Comparison of ENCODE assay signal across 8 cellular contexts in genomic region chr1:23528245-23528978, GRCh38. TPM values are rescaled to one million over a fixed set of nuclear protein-coding genes. Genes with fewer than 3 reads are reported as not detected.
A peak's percentile ranks its signal among the peaks of the same experiment; 100 is the strongest.
DNase-seq lines count a peak whose midpoint lies in the region; ATAC-seq and TF ChIP-seq lines count a peak whose summit lies in the region.

No MANE protein-coding gene starts in this region.

- peak; percentile 16 for TF ChIP-seq POLR2A in GM15510 (IDR thresholded peaks at IDR 0.05; ENCODE audit: borderline replicate concordance, extremely low read depth, insufficient read length)

- CTCF ChIA-PET in activated CD4-positive, alpha-beta T cell treated with anti-CD3 and anti-CD28 coated beads for 36 hours (lab: Charles Lee): interaction anchor here (0.5 to 9.3 kb wide), 21 partner anchors 9 to 1510 kb away, joined by 3 to 82 read pairs (median 4); partner anchors contain the start of genes HTR1D and RPL11

- ATAC-seq in HG02884 (IDR thresholded peaks at IDR 0.05; ENCODE audit: unreplicated experiment): peak; percentile 44
- ATAC-seq in activated CD4-positive, alpha-beta T cell treated with anti-CD3 and anti-CD28 coated beads for 36 hours: peak; percentile 66
- ATAC-seq in stimulated activated naive CD8-positive, alpha-beta T cell treated with anti-CD3 and anti-CD28 coated beads, Interleukin-15, amount 100 ng/mL, for 72 hours: peak; percentile 75

- POLR2A ChIA-PET in activated CD4-positive, alpha-beta T cell treated with anti-CD3 and anti-CD28 coated beads for 36 hours (lab: Charles Lee): interaction anchor here (0.6 to 1.7 kb wide), 12 partner anchors 11 to 184 kb away, joined by 3 to 8 read pairs (median 3); partner anchors contain the start of genes HNRNPR and RPL11

- H3K36me3 Mint-ChIP-seq in activated CD4-positive, alpha-beta T cell treated with anti-CD3 and anti-CD28 coated beads for 36 hours (ENCODE audit: low read depth): peaks cover 33% of the 10 kb centered on the region
- peaks cover 6% of the 10 kb centered on the region for H3K36me3 Mint-ChIP-seq in dendritic cell treated with granulocyte-macrophage colony-stimulating factor and Interleukin-4, amounts not matched to agents 40 ng/mL and 50 ng/mL, for 4 days (ENCODE audit: low read depth)

- peak overlapping the region; percentile 25 for H3K27ac Mint-ChIP-seq in activated CD4-positive, alpha-beta T cell treated with anti-CD3 and anti-CD28 coated beads for 36 hours
- H3K27ac Mint-ChIP-seq in dendritic cell treated with granulocyte-macrophage colony-stimulating factor and Interleukin-4, amounts not matched to agents 40 ng/mL and 50 ng/mL, for 4 days: peak overlapping the region; percentile 97
- peak overlapping the region in 1 of 2 donors; percentile 36 for H3K27ac Mint-ChIP-seq in stimulated activated naive CD8-positive, alpha-beta T cell treated with anti-CD3 and anti-CD28 coated beads, Interleukin-15, amount 100 ng/mL, for 72 hours

- intact Hi-C loops in activated CD4-positive, alpha-beta T cell treated with anti-CD3 and anti-CD28 coated beads for 36 hours (cut with DNase I, micrococcal nuclease): no loop called here
- intact Hi-C loops in dendritic cell treated with granulocyte-macrophage colony-stimulating factor and Interleukin-4, amounts not matched to agents 40 ng/mL and 50 ng/mL, for 4 days (cut with micrococcal nuclease): no loop called here

- H3K4me3 Mint-ChIP-seq in activated CD4-positive, alpha-beta T cell treated with anti-CD3 and anti-CD28 coated beads for 36 hours: peak overlapping the region; percentile 84
- H3K4me3 Mint-ChIP-seq in dendritic cell treated with granulocyte-macrophage colony-stimulating factor and Interleukin-4, amounts not matched to agents 40 ng/mL and 50 ng/mL, for 4 days: peak overlapping the region; percentile 90
- peak overlapping the region; percentile 89 to 93 for H3K4me3 Mint-ChIP-seq in stimulated activated naive CD8-positive, alpha-beta T cell treated with anti-CD3 and anti-CD28 coated beads, Interleukin-15, amount 100 ng/mL, for 72 hours

- H3K9me3 Mint-ChIP-seq in activated CD4-positive, alpha-beta T cell treated with anti-CD3 and anti-CD28 coated beads for 36 hours (ENCODE audit: low read depth): no peaks in the 10 kb centered on the region
- no peaks in the 10 kb centered on the region for H3K9me3 Mint-ChIP-seq in dendritic cell treated with granulocyte-macrophage colony-stimulating factor and Interleukin-4, amounts not matched to agents 40 ng/mL and 50 ng/mL, for 4 days
- no peaks in the 10 kb centered on the region for H3K9me3 Mint-ChIP-seq in stimulated activated naive CD8-positive, alpha-beta T cell treated with anti-CD3 and anti-CD28 coated beads, Interleukin-15, amount 100 ng/mL, for 72 hours

- no peaks in the 10 kb centered on the region for H3K27me3 Mint-ChIP-seq in activated CD4-positive, alpha-beta T cell treated with anti-CD3 and anti-CD28 coated beads for 36 hours
- H3K27me3 Mint-ChIP-seq in dendritic cell treated with granulocyte-macrophage colony-stimulating factor and Interleukin-4, amounts not matched to agents 40 ng/mL and 50 ng/mL, for 4 days: no peaks in the 10 kb centered on the region
- no peaks in the 10 kb centered on the region for H3K27me3 Mint-ChIP-seq in stimulated activated naive CD8-positive, alpha-beta T cell treated with anti-CD3 and anti-CD28 coated beads, Interleukin-15, amount 100 ng/mL, for 72 hours

- H3K4me1 Mint-ChIP-seq in activated CD4-positive, alpha-beta T cell treated with anti-CD3 and anti-CD28 coated beads for 36 hours: peaks cover 79% of the 10 kb centered on the region
- peaks cover 86% of the 10 kb centered on the region for H3K4me1 Mint-ChIP-seq in dendritic cell treated with granulocyte-macrophage colony-stimulating factor and Interleukin-4, amounts not matched to agents 40 ng/mL and 50 ng/mL, for 4 days (ENCODE audit: low read depth)
- H3K4me1 Mint-ChIP-seq in stimulated activated naive CD8-positive, alpha-beta T cell treated with anti-CD3 and anti-CD28 coated beads, Interleukin-15, amount 100 ng/mL, for 72 hours: peaks cover 88% of the 10 kb centered on the region

- peak; percentile 77 for DNase-seq in NCI-H345 treated with DMSO at 0.1 percent for 48 hours (lab: John Stamatoyannopoulos, UW; ENCODE audit: unreplicated experiment)
- DNase-seq in activated CD4-positive, alpha-beta T cell treated with anti-CD3 and anti-CD28 coated beads for 36 hours: peak; percentile 88
- DNase-seq in myocyte (ENCODE audit: low read depth): peak; percentile 98
- DNase-seq in stimulated activated naive CD8-positive, alpha-beta T cell treated with anti-CD3 and anti-CD28 coated beads, Interleukin-15, amount 100 ng/mL, for 72 hours: peak; percentile 67 to 80
- no peak for DNase-seq in midbrain (lab: John Stamatoyannopoulos, UW)

RNA-seq across cellular contexts. Expression of gene E2F2, which starts 2.6 kb away (rescaled TPM):
- total RNA-seq in activated CD4-positive, alpha-beta T cell treated with anti-CD3 and anti-CD28 coated beads for 36 hours: 10 to 100 TPM; 25.0 to 32.0 TPM
- 0.13 and 0.16 TPM in 2 replicates for total RNA-seq in myocyte
- polyA plus RNA-seq in myocyte (2012): 0.03 TPM

RNA-seq across cellular contexts. Expression of gene ID3, which starts 30.9 kb away (rescaled TPM):
- 10 to 100 TPM; 42.6 to 43.9 TPM for total RNA-seq in activated CD4-positive, alpha-beta T cell treated with anti-CD3 and anti-CD28 coated beads for 36 hours
- 13.5 and 21.1 TPM in 2 replicates for total RNA-seq in myocyte
- polyA plus RNA-seq in myocyte (2012): 43.6 TPM

RNA-seq across cellular contexts. Expression of gene ASAP3, which starts 44.4 kb away (rescaled TPM):
- total RNA-seq in activated CD4-positive, alpha-beta T cell treated with anti-CD3 and anti-CD28 coated beads for 36 hours: under 1 TPM; 0.37 to 0.57 TPM
- 48.8 and 104 TPM in 2 replicates for total RNA-seq in myocyte
- polyA plus RNA-seq in myocyte (2012): 26.8 TPM

Comparison
In these comparisons a context has a peak if more than half of its experiments do, and no peak if none do; other contexts are left out.
1. RNA of gene E2F2, which starts 2.6 kb away (total RNA-seq): 25.0 to 32.0 TPM in activated CD4-positive, alpha-beta T cell treated with anti-CD3 and anti-CD28 coated beads for 36 hours; 0.13 to 0.16 TPM in myocyte; every median in the first group is over 10 times any median in the second.
2. RNA of gene ASAP3, which starts 44.4 kb away (total RNA-seq): 48.8 to 104 TPM in myocyte; 0.37 to 0.57 TPM in activated CD4-positive, alpha-beta T cell treated with anti-CD3 and anti-CD28 coated beads for 36 hours; every median in the first group is over 10 times any median in the second.
3. Peak in every context shown above with its lines, with median percentiles within 50 percentile points of each other: ATAC-seq and H3K4me3 Mint-ChIP-seq.